In genomic region chr11:76236092-76237026, GRCh38 we compare ENCODE assay signal across 8 cellular contexts. TPM values are rescaled to one million over a fixed set of nuclear protein-coding genes. Genes with fewer than 3 reads are reported as not detected.
DNase-seq lines count a peak whose midpoint lies in the region; ATAC-seq lines count a peak whose summit lies in the region.

No MANE protein-coding gene starts in this region.

- H3K27ac ChIP-seq in esophagus (ENCODE audit: low read depth in 2 of 2, low read length in 1 of 2): peak overlapping the region; percentile 78 to 86
- H3K27ac ChIP-seq in substantia nigra (ENCODE audit: low read depth, low read length, poor library complexity, severe bottlenecking): peak overlapping the region; percentile 80

- DNase-seq in NCI-H446 treated with DMSO at 0.1 percent for 48 hours (lab: John Stamatoyannopoulos, UW): peak; percentile 58
- peak; percentile 14 for DNase-seq in activated CD8-positive, alpha-beta memory T cell treated with anti-CD3 and anti-CD28 coated beads, Interleukin-2, amount 50 U/mL, for 1 hour (ENCODE audit: extremely low read depth)
- peak; percentile 77 for DNase-seq in myocyte (ENCODE audit: low read depth)
- peak in 27 of 49 donors; percentile 38 to 88 (median 68) for DNase-seq in substantia nigra (lab: John Stamatoyannopoulos, UW)
- DNase-seq in NCI-H128 (lab: John Stamatoyannopoulos, UW; ENCODE audit: unreplicated experiment): no peak

- peaks cover 0 to 3% of the 10 kb centered on the region in 2 donors for H3K4me1 ChIP-seq in esophagus (ENCODE audit: control insufficient read depth in 2 of 2, insufficient read depth in 2 of 2, low read length in 1 of 2)

- 3 to 4% methylated on average over 43 to 44 of the region's 44 CpGs for WGBS in esophagus, 2 donors

- no peaks in the 10 kb centered on the region for H3K27me3 ChIP-seq in esophagus (ENCODE audit: control insufficient read depth in 1 of 2, insufficient read depth in 2 of 2, low read length in 2 of 2)

- H3K4me3 ChIP-seq in GM08714 (ENCODE audit: low read length) (peak overlapping the region; percentile 82), esophagus (ENCODE audit: low read depth in 1 of 2, low read length in 2 of 2) (peak overlapping the region; percentile 63 to 85)

- H3K36me3 ChIP-seq in esophagus (ENCODE audit: control insufficient read depth in 2 of 2, insufficient read depth in 2 of 2, low read length in 1 of 2): no peaks in the 10 kb centered on the region

- ATAC-seq in HG02759 (IDR thresholded peaks at IDR 0.05; ENCODE audit: unreplicated experiment): peak; percentile 16

- H3K9me3 ChIP-seq in esophagus (ENCODE audit: control insufficient read depth in 2 of 2, insufficient read depth in 1 of 2, low read depth in 1 of 2, low read length in 1 of 2): no peaks in the 10 kb centered on the region

RNA-seq across cellular contexts. Expression of gene WNT11, which starts 30.1 kb away (rescaled TPM):
- under 1 TPM; 0.20 to 0.25 TPM for polyA plus RNA-seq in esophagus
- total RNA-seq in myocyte: 0.24 TPM in 1 of 2 replicates, not detected in the other
- 0.24 TPM for polyA plus RNA-seq in myocyte (2012)
